23 cellular contexts compared by ENCODE assay signal in genomic region chr12:107523760-107524558, GRCh38.
DNase-seq lines count a peak whose midpoint lies in the region; ATAC-seq, FAIRE-seq and TF ChIP-seq lines count a peak whose summit lies in the region.
"Had no signal": no experiment of that assay in that cellular context is flagged by ENCODE, and none has a peak within 500 bp of the region (broad histone marks: within the 10 kb centered on the region; RNA-seq: fewer than 3 reads in every experiment).

No MANE protein-coding gene starts in this region.

- TF ChIP-seq EP300 in HepG2 (IDR thresholded peaks at IDR 0.05; ENCODE audit: low read depth in 2 of 2, low read length in 2 of 2), result peak in 1 of 2 experiments; percentile 59; a peak in 1 of 4 replicates
- no peak for TF ChIP-seq EP300 in HepG2 (CRISPR knock-in tag; IDR thresholded peaks at IDR 0.05; ENCODE audit: borderline replicate concordance)

- no peak for TF ChIP-seq CTCF in HepG2 (CRISPR knock-in tag; IDR thresholded peaks at IDR 0.05)

- CTCF ChIA-PET in HepG2 (lab: Yijun Ruan, JAX; ENCODE audit: low intra/inter-chr PET ratio, low total read pairs), result interaction anchor here (1.2 kb wide), 1 partner anchor 84 kb away, joined by 3 read pairs; no protein-coding TSS in a partner anchor

- TF ChIP-seq RAD21 in HepG2 (CRISPR knock-in tag; IDR thresholded peaks at IDR 0.05), result no peak

- intact Hi-C loops in HepG2 (cut with micrococcal nuclease; ENCODE audit: unreplicated experiment), result no loop called here

- no peaks in the 10 kb centered on the region for H3K27me3 ChIP-seq in HepG2 (ENCODE audit: control insufficient read depth in 1 of 2, insufficient read depth in 2 of 2, low read length in 2 of 2)
- H3K27me3 ChIP-seq: Peyer's patch, spleen had no signal

- POLR2A ChIA-PET in HepG2 (lab: Yijun Ruan, JAX), result no interaction called here
- POLR2A ChIA-PET in naive thymus-derived CD8-positive, alpha-beta T cell (lab: Charles Lee), result no interaction called here

- no peaks in the 10 kb centered on the region for H3K27me3 Mint-ChIP-seq in naive thymus-derived CD8-positive, alpha-beta T cell

- no peak overlapping the region for H2AFZ ChIP-seq in HepG2 (ENCODE audit: low read length)

- peak overlapping the region; percentile 66 for H3K27ac ChIP-seq in HepG2 (ENCODE audit: extremely low read length, insufficient read depth, low read length)
- H3K27ac ChIP-seq: Peyer's patch, spleen had no signal

- no TSS peak for BruUV-seq in HepG2 (replicated peaks; lab: Mats Ljungman, UMichigan)

- no peak overlapping the region; the same call in 1 of the 2 replicates for H3K9ac ChIP-seq in HepG2 (ENCODE audit: insufficient read depth, low read depth, low read length)

- H3K4me2 ChIP-seq in HepG2 (ENCODE audit: low read depth, low read length), result peak overlapping the region; percentile 57

- no peaks in the 10 kb centered on the region for H3K9me3 ChIP-seq in HepG2 (ENCODE audit: low read length)
- H3K9me3 ChIP-seq: Peyer's patch had no signal

- ATAC-seq in HepG2 (peak; percentile 92), GM18502 (IDR thresholded peaks at IDR 0.05; ENCODE audit: poor library complexity, unreplicated experiment) (no peak), GM19463 (IDR thresholded peaks at IDR 0.05; ENCODE audit: unreplicated experiment) (no peak)
- ATAC-seq in naive thymus-derived CD8-positive, alpha-beta T cell, result no peak
- ATAC-seq: left cardiac atrium; stimulated activated effector memory CD8-positive, alpha-beta T cell treated with anti-CD3 and anti-CD28 coated beads, Interleukin-12 subunit alpha, Interleukin-12 subunit beta, amount 100 ng/mL, for 72 hours had no signal

- in situ Hi-C loops in HepG2 (cut with HindIII; ENCODE audit: extremely low pct_ligation_motif_present, low pct_unique_long_range_greater_than_20kb), result no loop called here

- peak; percentile 73 for FAIRE-seq in HepG2 (lab: Jason Lieb, UNC)
- FAIRE-seq: GM12891 had no signal

- H3K4me3 ChIP-seq in HepG2 (replicated peaks in 1 of 3; ENCODE audit: insufficient read depth in 1 of 3, low read depth in 2 of 3, low read length in 3 of 3), result peak overlapping the region in 1 of 3 experiments; percentile 18; a peak in 1 of 6 replicates
- H3K4me3 ChIP-seq: Peyer's patch, spleen had no signal

- WGBS in HepG2 (ENCODE audit: low lambda C conversion rate), result 13% methylated on average over 7 of the region's 9 CpGs

- peaks cover 0 to 21% (median 9%) of the 10 kb centered on the region in 4 donors for H3K4me1 Mint-ChIP-seq in naive thymus-derived CD8-positive, alpha-beta T cell
- H3K4me1 Mint-ChIP-seq: stimulated activated effector memory CD8-positive, alpha-beta T cell treated with anti-CD3 and anti-CD28 coated beads, Interleukin-12 subunit alpha, Interleukin-12 subunit beta, amount 100 ng/mL, for 72 hours had no signal

- H4K20me1 ChIP-seq in HepG2 (ENCODE audit: insufficient read depth, low read length), result no peaks in the 10 kb centered on the region

- H3K4me3 Mint-ChIP-seq in naive thymus-derived CD8-positive, alpha-beta T cell, result no peak overlapping the region
- H3K4me3 Mint-ChIP-seq: H9; naive B cell; stimulated activated effector memory CD8-positive, alpha-beta T cell treated with anti-CD3 and anti-CD28 coated beads, Interleukin-12 subunit alpha, Interleukin-12 subunit beta, amount 100 ng/mL, for 72 hours had no signal

- peaks cover 39% of the 10 kb centered on the region for H3K4me1 ChIP-seq in HepG2 (ENCODE audit: insufficient read depth, low read length)
- H3K4me1 ChIP-seq: Peyer's patch, spleen had no signal

- H3K36me3 Mint-ChIP-seq in naive thymus-derived CD8-positive, alpha-beta T cell, result peaks cover 23 to 41% (median 32%) of the 10 kb centered on the region in 3 donors
- H3K36me3 Mint-ChIP-seq: stimulated activated effector memory CD8-positive, alpha-beta T cell treated with anti-CD3 and anti-CD28 coated beads, Interleukin-12 subunit alpha, Interleukin-12 subunit beta, amount 100 ng/mL, for 72 hours had no signal

- TF ChIP-seq POLR2A in HepG2 (IDR thresholded peaks at IDR 0.05; ENCODE audit: insufficient read depth in 1 of 2, low read depth in 2 of 2, low read length in 2 of 2), result no peak

- no peaks in the 10 kb centered on the region for H3K79me2 ChIP-seq in HepG2 (ENCODE audit: insufficient read depth, low read length)

- H3K9me3 Mint-ChIP-seq in naive thymus-derived CD8-positive, alpha-beta T cell, result peaks cover 0 to 13% (median 4%) of the 10 kb centered on the region in 9 donors

- DNase-seq in DMS79 treated with DMSO at 0.1 percent for 48 hours (lab: John Stamatoyannopoulos, UW) (peak; percentile 94), NCI-H1930 (lab: John Stamatoyannopoulos, UW) (peak; percentile 90), NCI-H526 treated with DMSO at 0.1 percent for 48 hours (lab: John Stamatoyannopoulos, UW) (peak; percentile 45), HepG2 (ENCODE audit: low spot score) (peak; percentile 74), DMS114 treated with DMSO at 0.1 percent for 48 hours (lab: John Stamatoyannopoulos, UW; ENCODE audit: unreplicated experiment) (no peak)
- DNase-seq in naive thymus-derived CD8-positive, alpha-beta T cell, result no peak
- DNase-seq: activated CD4-positive, alpha-beta T cell treated with anti-CD3 and anti-CD28 coated beads, Interleukin-2, amount 50 U/mL, for 4 hours; activated CD4-positive, CD25-positive, alpha-beta regulatory T cell; activated naive CD4-positive, alpha-beta T cell treated with Interleukin-2 at 50 U/mL for 16 hours; head of caudate nucleus; Kasumi-1; left cardiac atrium; MV-4-11; naive B cell; Peyer's patch; spleen; stimulated activated CD4-positive, alpha-beta T cell treated with anti-CD3 and anti-CD28 coated beads, Interleukin-2, amount 100 ng/mL, for 48 hours; substantia nigra had no signal

- no peaks in the 10 kb centered on the region for H3K36me3 ChIP-seq in HepG2 (replicated peaks in 1 of 2; ENCODE audit: control insufficient read depth in 1 of 2, insufficient read depth in 2 of 2, low read length in 2 of 2)
- H3K36me3 ChIP-seq: Peyer's patch, spleen had no signal

- peak overlapping the region in 1 of 10 donors; percentile 14 for H3K27ac Mint-ChIP-seq in naive thymus-derived CD8-positive, alpha-beta T cell
- H3K27ac Mint-ChIP-seq: H9; stimulated activated effector memory CD8-positive, alpha-beta T cell treated with anti-CD3 and anti-CD28 coated beads, Interleukin-12 subunit alpha, Interleukin-12 subunit beta, amount 100 ng/mL, for 72 hours had no signal

TF ChIP-seq in HepG2, 621 proteins besides CTCF, POLR2A, EP300 and RAD21 (continues in another document):
- TF ChIP-seq, protein P1, sequence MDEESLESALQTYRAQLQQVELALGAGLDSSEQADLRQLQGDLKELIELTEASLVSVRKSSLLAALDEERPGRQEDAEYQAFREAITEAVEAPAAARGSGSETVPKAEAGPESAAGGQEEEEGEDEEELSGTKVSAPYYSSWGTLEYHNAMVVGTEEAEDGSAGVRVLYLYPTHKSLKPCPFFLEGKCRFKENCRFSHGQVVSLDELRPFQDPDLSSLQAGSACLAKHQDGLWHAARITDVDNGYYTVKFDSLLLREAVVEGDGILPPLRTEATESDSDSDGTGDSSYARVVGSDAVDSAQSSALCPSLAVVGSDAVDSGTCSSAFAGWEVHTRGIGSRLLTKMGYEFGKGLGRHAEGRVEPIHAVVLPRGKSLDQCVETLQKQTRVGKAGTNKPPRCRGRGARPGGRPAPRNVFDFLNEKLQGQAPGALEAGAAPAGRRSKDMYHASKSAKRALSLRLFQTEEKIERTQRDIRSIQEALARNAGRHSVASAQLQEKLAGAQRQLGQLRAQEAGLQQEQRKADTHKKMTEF (CRISPR knock-in tag; IDR thresholded peaks at IDR 0.05), result 0 out of 2 replicates have a peak, but pooled peaks have one; percentile 28
- TF ChIP-seq ZNF430 (CRISPR knock-in tag; IDR thresholded peaks at IDR 0.05) (no peak), ZFP36 (IDR thresholded peaks at IDR 0.05; ENCODE audit: borderline replicate concordance, low read depth, low read length, partially characterized antibody) (peak; percentile 9), ZNF24 (IDR thresholded peaks at IDR 0.05) (no peak), BCL6 (CRISPR knock-in tag; IDR thresholded peaks at IDR 0.05) (peak; percentile 34; the same call in 1 of the 2 replicates), SPEN (CRISPR knock-in tag; IDR thresholded peaks at IDR 0.05; ENCODE audit: low read depth) (peak; percentile 26; the same call in 1 of the 2 replicates), NCOR1 (IDR thresholded peaks at IDR 0.05; ENCODE audit: borderline replicate concordance, low read length) (peak; percentile 30; the same call in 1 of the 2 replicates), TBX3 (IDR thresholded peaks at IDR 0.05; ENCODE audit: borderline replicate concordance) (peak; percentile 66; the same call in 1 of the 2 replicates), HHEX (CRISPR knock-in tag; IDR thresholded peaks at IDR 0.05) (peak; percentile 75; the same call in 1 of the 2 replicates), ASH2L (IDR thresholded peaks at IDR 0.05; ENCODE audit: insufficient read length, low read depth, low read length) (peak; percentile 45), SOX5 (CRISPR knock-in tag; IDR thresholded peaks at IDR 0.05; ENCODE audit: borderline replicate concordance) (peak; percentile 19; the same call in 1 of the 2 replicates), SOX6 (IDR thresholded peaks at IDR 0.05) (no peak), SOX6 (CRISPR knock-in tag; IDR thresholded peaks at IDR 0.05) (peak; percentile 48; the same call in 1 of the 2 replicates), ONECUT2 (CRISPR knock-in tag; IDR thresholded peaks at IDR 0.05) (peak; percentile 74), NFYB (CRISPR knock-in tag; IDR thresholded peaks at IDR 0.05) (no peak), SMC3 (IDR thresholded peaks at IDR 0.05; ENCODE audit: low read length) (no peak), ZNF12 (CRISPR knock-in tag; IDR thresholded peaks at IDR 0.05) (peak; percentile 61; the same call in 1 of the 2 replicates), SOX13 (IDR thresholded peaks at IDR 0.05) (0 out of 2 replicates have a peak, but pooled peaks have one; percentile 29), SOX13 (CRISPR knock-in tag; conservative IDR thresholded peaks at IDR 0.05 in 1 of 2, IDR thresholded peaks at IDR 0.05 in 1 of 2) (no peak)

Comparison
In these comparisons a context has a peak if more than half of its experiments do, and no peak if none do; other contexts are left out.
1. DNase-seq: peak in DMS79 treated with DMSO at 0.1 percent for 48 hours (single experiment), NCI-H1930 (2 of 2), NCI-H526 treated with DMSO at 0.1 percent for 48 hours (single experiment) and HepG2 (single experiment); none in naive thymus-derived CD8-positive, alpha-beta T cell (0 of 10) and DMS114 treated with DMSO at 0.1 percent for 48 hours (single experiment).